1 cellular context compared by ENCODE assay signal in the genomic region with DNA sequence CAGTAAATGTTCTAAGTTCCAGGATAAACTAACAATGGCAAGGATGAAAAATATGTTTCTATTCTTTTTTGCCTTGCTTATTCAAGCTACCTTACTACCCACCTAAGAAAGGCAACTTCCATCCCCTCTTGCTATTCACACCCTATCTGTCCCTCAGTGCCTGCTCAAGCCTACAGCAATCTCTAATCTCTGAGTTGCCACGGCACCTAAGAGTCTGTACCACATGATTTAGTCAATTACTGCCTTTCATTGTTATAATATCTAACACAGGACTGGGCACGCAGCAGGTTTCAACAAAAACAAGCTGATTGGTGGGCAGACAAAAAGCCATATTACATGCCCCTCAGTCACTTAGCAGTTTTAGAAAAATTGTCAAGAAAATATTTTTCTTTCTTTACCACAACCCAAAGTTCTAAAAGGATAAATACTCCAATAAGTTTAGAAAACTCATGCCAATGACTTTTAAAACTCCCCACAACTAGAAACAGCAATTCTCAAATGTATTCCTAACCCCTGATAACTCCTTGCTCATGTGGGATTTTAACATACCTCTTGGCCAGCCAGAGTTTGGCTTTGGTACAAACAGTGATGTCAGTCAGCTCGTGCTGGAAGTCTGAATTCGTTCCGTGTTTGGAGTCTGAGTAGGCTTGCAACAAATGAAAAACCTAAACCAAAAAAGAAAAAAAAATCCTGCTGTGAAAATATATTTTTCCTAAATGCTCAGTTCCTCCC.
TF ChIP-seq lines count a peak whose summit lies in the region.

No MANE protein-coding gene starts in this region.

TF ChIP-seq in WTC11, 78 proteins besides CTCF, POLR2A, EP300 and RAD21 (continued from another document):
- TF ChIP-seq, protein P1, sequence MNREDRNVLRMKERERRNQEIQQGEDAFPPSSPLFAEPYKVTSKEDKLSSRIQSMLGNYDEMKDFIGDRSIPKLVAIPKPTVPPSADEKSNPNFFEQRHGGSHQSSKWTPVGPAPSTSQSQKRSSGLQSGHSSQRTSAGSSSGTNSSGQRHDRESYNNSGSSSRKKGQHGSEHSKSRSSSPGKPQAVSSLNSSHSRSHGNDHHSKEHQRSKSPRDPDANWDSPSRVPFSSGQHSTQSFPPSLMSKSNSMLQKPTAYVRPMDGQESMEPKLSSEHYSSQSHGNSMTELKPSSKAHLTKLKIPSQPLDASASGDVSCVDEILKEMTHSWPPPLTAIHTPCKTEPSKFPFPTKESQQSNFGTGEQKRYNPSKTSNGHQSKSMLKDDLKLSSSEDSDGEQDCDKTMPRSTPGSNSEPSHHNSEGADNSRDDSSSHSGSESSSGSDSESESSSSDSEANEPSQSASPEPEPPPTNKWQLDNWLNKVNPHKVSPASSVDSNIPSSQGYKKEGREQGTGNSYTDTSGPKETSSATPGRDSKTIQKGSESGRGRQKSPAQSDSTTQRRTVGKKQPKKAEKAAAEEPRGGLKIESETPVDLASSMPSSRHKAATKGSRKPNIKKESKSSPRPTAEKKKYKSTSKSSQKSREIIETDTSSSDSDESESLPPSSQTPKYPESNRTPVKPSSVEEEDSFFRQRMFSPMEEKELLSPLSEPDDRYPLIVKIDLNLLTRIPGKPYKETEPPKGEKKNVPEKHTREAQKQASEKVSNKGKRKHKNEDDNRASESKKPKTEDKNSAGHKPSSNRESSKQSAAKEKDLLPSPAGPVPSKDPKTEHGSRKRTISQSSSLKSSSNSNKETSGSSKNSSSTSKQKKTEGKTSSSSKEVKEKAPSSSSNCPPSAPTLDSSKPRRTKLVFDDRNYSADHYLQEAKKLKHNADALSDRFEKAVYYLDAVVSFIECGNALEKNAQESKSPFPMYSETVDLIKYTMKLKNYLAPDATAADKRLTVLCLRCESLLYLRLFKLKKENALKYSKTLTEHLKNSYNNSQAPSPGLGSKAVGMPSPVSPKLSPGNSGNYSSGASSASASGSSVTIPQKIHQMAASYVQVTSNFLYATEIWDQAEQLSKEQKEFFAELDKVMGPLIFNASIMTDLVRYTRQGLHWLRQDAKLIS (CRISPR knock-in tag; IDR thresholded peaks at IDR 0.05; ENCODE audit: borderline replicate concordance): no peak
- TF ChIP-seq SP1 (CRISPR knock-in tag; conservative IDR thresholded peaks at IDR 0.05) (no peak), RELA (CRISPR knock-in tag; IDR thresholded peaks at IDR 0.05; ENCODE audit: borderline replicate concordance) (no peak), RORB (CRISPR knock-in tag; IDR thresholded peaks at IDR 0.05) (no peak)
TF ChIP-seq in WTC11: peak in this region for 0.
